ENCODE assay signal across 1 cellular context in the genomic region with DNA sequence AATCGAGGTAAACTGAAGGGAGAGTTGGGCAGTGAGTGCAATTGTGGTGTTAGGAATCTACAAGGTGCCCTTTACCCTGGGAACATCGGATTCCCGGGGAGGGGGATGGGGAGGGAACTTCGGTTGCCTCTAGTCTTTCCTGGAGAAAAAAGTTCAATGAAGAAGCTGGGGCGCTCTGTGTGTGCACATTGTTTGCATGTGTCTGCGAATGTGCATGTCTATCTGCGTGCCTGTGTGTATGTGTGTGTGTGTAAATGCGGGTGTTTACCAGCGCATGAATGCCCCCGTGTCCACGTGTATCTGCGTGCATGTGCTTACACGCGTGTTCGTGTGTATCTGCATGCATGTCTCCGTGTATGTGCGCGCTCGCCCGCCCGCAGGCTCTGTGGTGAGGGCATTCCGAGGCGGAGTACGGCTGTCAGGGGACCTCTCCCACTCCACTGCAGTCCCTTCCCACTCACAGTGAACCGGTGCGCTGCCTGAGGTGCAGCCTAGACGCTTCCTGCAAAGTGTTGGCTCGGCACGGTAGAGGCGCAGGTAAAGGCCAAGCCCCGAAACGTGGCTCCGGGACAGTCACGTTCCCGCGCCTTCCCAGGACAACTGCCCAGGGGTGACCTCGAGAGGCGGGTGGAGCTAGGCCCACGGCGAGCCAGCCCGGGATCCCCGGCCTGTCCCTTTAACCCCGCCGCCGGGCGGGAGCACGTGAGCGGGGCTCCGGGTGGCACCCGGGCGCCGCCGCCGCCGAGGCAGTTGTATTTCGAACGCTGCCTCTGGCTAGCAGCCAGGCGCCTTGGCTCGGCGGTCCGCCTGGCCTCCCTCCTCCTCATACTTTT.
TF ChIP-seq lines count a peak whose summit lies in the region.

No MANE protein-coding gene starts in this region.

TF ChIP-seq in HepG2, 621 proteins besides CTCF, POLR2A, EP300 and RAD21 (continues in another document):
- peak; percentile 60 for TF ChIP-seq TFE3 (CRISPR knock-in tag; IDR thresholded peaks at IDR 0.05)
- no peak for TF ChIP-seq ZNF337 (CRISPR knock-in tag; IDR thresholded peaks at IDR 0.05; ENCODE audit: borderline replicate concordance, low read depth)
- no peak for TF ChIP-seq SRSF1 (optimal IDR thresholded peaks at IDR 0.05; ENCODE audit: low read depth, low read length)
- TF ChIP-seq ZNF710 (CRISPR knock-in tag; IDR thresholded peaks at IDR 0.05; ENCODE audit: borderline replicate concordance) = 0 out of 2 replicates have a peak, but pooled peaks have one; percentile 13
- peak; percentile 82; the same call in 1 of the 2 replicates for TF ChIP-seq ZNF280B (CRISPR knock-in tag; IDR thresholded peaks at IDR 0.05; ENCODE audit: borderline replicate concordance)
- no peak for TF ChIP-seq KLF6 (CRISPR knock-in tag; IDR thresholded peaks at IDR 0.05)
- TF ChIP-seq MBD4 (IDR thresholded peaks at IDR 0.05; ENCODE audit: borderline replicate concordance, low read length) = no peak
- peak; percentile 91 for TF ChIP-seq RXRA (CRISPR knock-in tag; IDR thresholded peaks at IDR 0.05)
- TF ChIP-seq MEIS2 (CRISPR knock-in tag; IDR thresholded peaks at IDR 0.05) = peak; percentile 18; the same call in 1 of the 2 replicates
- no peak; the same call in 1 of the 2 replicates for TF ChIP-seq NR2F6 (IDR thresholded peaks at IDR 0.05)
- TF ChIP-seq NR2F6 (CRISPR knock-in tag; IDR thresholded peaks at IDR 0.05) = no peak
- peak; percentile 64; the same call in 1 of the 2 replicates for TF ChIP-seq TAF1 (CRISPR knock-in tag; IDR thresholded peaks at IDR 0.05)
- TF ChIP-seq, protein P1, sequence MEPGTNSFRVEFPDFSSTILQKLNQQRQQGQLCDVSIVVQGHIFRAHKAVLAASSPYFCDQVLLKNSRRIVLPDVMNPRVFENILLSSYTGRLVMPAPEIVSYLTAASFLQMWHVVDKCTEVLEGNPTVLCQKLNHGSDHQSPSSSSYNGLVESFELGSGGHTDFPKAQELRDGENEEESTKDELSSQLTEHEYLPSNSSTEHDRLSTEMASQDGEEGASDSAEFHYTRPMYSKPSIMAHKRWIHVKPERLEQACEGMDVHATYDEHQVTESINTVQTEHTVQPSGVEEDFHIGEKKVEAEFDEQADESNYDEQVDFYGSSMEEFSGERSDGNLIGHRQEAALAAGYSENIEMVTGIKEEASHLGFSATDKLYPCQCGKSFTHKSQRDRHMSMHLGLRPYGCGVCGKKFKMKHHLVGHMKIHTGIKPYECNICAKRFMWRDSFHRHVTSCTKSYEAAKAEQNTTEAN (CRISPR knock-in tag; conservative IDR thresholded peaks at IDR 0.05) = peak; percentile 99
- TF ChIP-seq FOXO1 (CRISPR knock-in tag; IDR thresholded peaks at IDR 0.05) = peak; percentile 18; the same call in 1 of the 2 replicates
- TF ChIP-seq NFIC (IDR thresholded peaks at IDR 0.05; ENCODE audit: low read length) = no peak
- TF ChIP-seq ZNF382 (CRISPR knock-in tag; IDR thresholded peaks at IDR 0.05; ENCODE audit: borderline replicate concordance) = no peak
- TF ChIP-seq, protein P2, sequence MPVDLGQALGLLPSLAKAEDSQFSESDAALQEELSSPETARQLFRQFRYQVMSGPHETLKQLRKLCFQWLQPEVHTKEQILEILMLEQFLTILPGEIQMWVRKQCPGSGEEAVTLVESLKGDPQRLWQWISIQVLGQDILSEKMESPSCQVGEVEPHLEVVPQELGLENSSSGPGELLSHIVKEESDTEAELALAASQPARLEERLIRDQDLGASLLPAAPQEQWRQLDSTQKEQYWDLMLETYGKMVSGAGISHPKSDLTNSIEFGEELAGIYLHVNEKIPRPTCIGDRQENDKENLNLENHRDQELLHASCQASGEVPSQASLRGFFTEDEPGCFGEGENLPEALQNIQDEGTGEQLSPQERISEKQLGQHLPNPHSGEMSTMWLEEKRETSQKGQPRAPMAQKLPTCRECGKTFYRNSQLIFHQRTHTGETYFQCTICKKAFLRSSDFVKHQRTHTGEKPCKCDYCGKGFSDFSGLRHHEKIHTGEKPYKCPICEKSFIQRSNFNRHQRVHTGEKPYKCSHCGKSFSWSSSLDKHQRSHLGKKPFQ (CRISPR knock-in tag; IDR thresholded peaks at IDR 0.05; ENCODE audit: insufficient replicate concordance) = peak; percentile 25
- no peak for TF ChIP-seq DDIT3 (CRISPR knock-in tag; IDR thresholded peaks at IDR 0.05)
- TF ChIP-seq ZNF781 (CRISPR knock-in tag; IDR thresholded peaks at IDR 0.05; ENCODE audit: borderline replicate concordance, not compliant biosample characterization) = no peak
- TF ChIP-seq, protein P3, sequence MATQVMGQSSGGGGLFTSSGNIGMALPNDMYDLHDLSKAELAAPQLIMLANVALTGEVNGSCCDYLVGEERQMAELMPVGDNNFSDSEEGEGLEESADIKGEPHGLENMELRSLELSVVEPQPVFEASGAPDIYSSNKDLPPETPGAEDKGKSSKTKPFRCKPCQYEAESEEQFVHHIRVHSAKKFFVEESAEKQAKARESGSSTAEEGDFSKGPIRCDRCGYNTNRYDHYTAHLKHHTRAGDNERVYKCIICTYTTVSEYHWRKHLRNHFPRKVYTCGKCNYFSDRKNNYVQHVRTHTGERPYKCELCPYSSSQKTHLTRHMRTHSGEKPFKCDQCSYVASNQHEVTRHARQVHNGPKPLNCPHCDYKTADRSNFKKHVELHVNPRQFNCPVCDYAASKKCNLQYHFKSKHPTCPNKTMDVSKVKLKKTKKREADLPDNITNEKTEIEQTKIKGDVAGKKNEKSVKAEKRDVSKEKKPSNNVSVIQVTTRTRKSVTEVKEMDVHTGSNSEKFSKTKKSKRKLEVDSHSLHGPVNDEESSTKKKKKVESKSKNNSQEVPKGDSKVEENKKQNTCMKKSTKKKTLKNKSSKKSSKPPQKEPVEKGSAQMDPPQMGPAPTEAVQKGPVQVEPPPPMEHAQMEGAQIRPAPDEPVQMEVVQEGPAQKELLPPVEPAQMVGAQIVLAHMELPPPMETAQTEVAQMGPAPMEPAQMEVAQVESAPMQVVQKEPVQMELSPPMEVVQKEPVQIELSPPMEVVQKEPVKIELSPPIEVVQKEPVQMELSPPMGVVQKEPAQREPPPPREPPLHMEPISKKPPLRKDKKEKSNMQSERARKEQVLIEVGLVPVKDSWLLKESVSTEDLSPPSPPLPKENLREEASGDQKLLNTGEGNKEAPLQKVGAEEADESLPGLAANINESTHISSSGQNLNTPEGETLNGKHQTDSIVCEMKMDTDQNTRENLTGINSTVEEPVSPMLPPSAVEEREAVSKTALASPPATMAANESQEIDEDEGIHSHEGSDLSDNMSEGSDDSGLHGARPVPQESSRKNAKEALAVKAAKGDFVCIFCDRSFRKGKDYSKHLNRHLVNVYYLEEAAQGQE (IDR thresholded peaks at IDR 0.05; ENCODE audit: borderline replicate concordance in 1 of 2, low read depth in 1 of 2, low read length in 2 of 2) = no peak; a peak in 1 of 4 replicates
- TF ChIP-seq SP2 (CRISPR knock-in tag; IDR thresholded peaks at IDR 0.05) = no peak; the same call in 1 of the 2 replicates
- peak; percentile 61 for TF ChIP-seq ARID5B (CRISPR knock-in tag; IDR thresholded peaks at IDR 0.05)
- no peak for TF ChIP-seq ATM (IDR thresholded peaks at IDR 0.05; ENCODE audit: borderline replicate concordance)
- no peak for TF ChIP-seq ZNF790 (CRISPR knock-in tag; IDR thresholded peaks at IDR 0.05; ENCODE audit: borderline replicate concordance)
- TF ChIP-seq ZNF891 (CRISPR knock-in tag; IDR thresholded peaks at IDR 0.05) = peak; percentile 95
- TF ChIP-seq RFX1 (IDR thresholded peaks at IDR 0.05) = no peak
- no peak for TF ChIP-seq KLF9 (CRISPR knock-in tag; IDR thresholded peaks at IDR 0.05; ENCODE audit: low read depth)
- TF ChIP-seq GFI1 (CRISPR knock-in tag; IDR thresholded peaks at IDR 0.05; ENCODE audit: borderline replicate concordance) = peak; percentile 42
- no peak for TF ChIP-seq TOE1 (CRISPR knock-in tag; IDR thresholded peaks at IDR 0.05)
- peak; percentile 30; the same call in 1 of the 2 replicates for TF ChIP-seq ZNF124 (CRISPR knock-in tag; IDR thresholded peaks at IDR 0.05)
- peak; percentile 5 for TF ChIP-seq TEAD3 (CRISPR knock-in tag; optimal IDR thresholded peaks at IDR 0.05; ENCODE audit: borderline replicate concordance)
- TF ChIP-seq ZFP90 (CRISPR knock-in tag; IDR thresholded peaks at IDR 0.05; ENCODE audit: borderline replicate concordance) = peak; percentile 90; the same call in 1 of the 2 replicates
- TF ChIP-seq ZNF570 (CRISPR knock-in tag; IDR thresholded peaks at IDR 0.05; ENCODE audit: borderline replicate concordance) = no peak
- TF ChIP-seq GATA4 (IDR thresholded peaks at IDR 0.05; ENCODE audit: borderline replicate concordance, low read depth) = 0 out of 2 replicates have a peak, but pooled peaks have one; percentile 24
- TF ChIP-seq SPEN (CRISPR knock-in tag; IDR thresholded peaks at IDR 0.05; ENCODE audit: low read depth) = peak; percentile 65; the same call in 1 of the 2 replicates
- TF ChIP-seq THRA (CRISPR knock-in tag; IDR thresholded peaks at IDR 0.05; ENCODE audit: borderline replicate concordance) = peak; percentile 66; the same call in 1 of the 2 replicates
- TF ChIP-seq ETV6 (CRISPR knock-in tag; conservative IDR thresholded peaks at IDR 0.05) = peak; percentile 45; the same call in 1 of the 2 replicates
- peak; percentile 73 for TF ChIP-seq GABPB1 (CRISPR knock-in tag; IDR thresholded peaks at IDR 0.05)
